ENCODE assay signal across 23 cellular contexts in genomic region chr10:92303096-92303495, GRCh38. TPM values are rescaled to one million over a fixed set of nuclear protein-coding genes. Genes with fewer than 3 reads are reported as not detected.
DNase-seq lines count a peak whose midpoint lies in the region; ATAC-seq and TF ChIP-seq lines count a peak whose summit lies in the region.
"Had no signal": no experiment of that assay in that cellular context is flagged by ENCODE, and none has a peak within 500 bp of the region (broad histone marks: within the 10 kb centered on the region; RNA-seq: fewer than 3 reads in every experiment).

No MANE protein-coding gene starts in this region.

- H3K9me2 ChIP-seq in MM.1S (replicated peaks; ENCODE audit: insufficient read depth, low read length), result no peaks in the 10 kb centered on the region

- no peak overlapping the region for H2AFZ ChIP-seq in MM.1S (ENCODE audit: low read length)

- intact Hi-C loops in left cardiac atrium (cut with DNase I), result no loop called here

- H3K27me3 Mint-ChIP-seq in central memory CD8-positive, alpha-beta T cell, result no peaks in the 10 kb centered on the region
- no peaks in the 10 kb centered on the region for H3K27me3 Mint-ChIP-seq in stimulated activated naive CD8-positive, alpha-beta T cell treated with anti-CD3 and anti-CD28 coated beads, Interleukin-15, amount 100 ng/mL, for 72 hours
- H3K27me3 Mint-ChIP-seq: natural killer cell treated with Interleukin-12 subunit alpha and Interleukin-12 subunit beta and Interleukin-15 and Interleukin-18, amount 100 ng/mL, for 72 hours; type B pancreatic cell had no signal

- ATAC-seq in activated naive CD4-positive, alpha-beta T cell treated with anti-CD3 and anti-CD28 coated beads, Interleukin-2, amount 50 U/mL, for 72 hours, result peak; percentile 59 to 87
- no peak for ATAC-seq in central memory CD8-positive, alpha-beta T cell (replicated peaks; ENCODE audit: extremely low read depth, poor library complexity, severe bottlenecking)
- peak; percentile 55 for ATAC-seq in stimulated activated naive CD8-positive, alpha-beta T cell treated with anti-CD3 and anti-CD28 coated beads, Interleukin-15, amount 100 ng/mL, for 72 hours
- ATAC-seq in GM21360 (IDR thresholded peaks at IDR 0.05; ENCODE audit: unreplicated experiment) (no peak), left cardiac atrium (no peak)
- ATAC-seq: gastroesophageal sphincter; left colon; natural killer cell treated with Interleukin-12 subunit alpha and Interleukin-12 subunit beta and Interleukin-15 and Interleukin-18, amount 100 ng/mL, for 72 hours; psoas muscle had no signal

- no peak for TF ChIP-seq CTCF in MM.1S (IDR thresholded peaks at IDR 0.05; ENCODE audit: low read length)

- no peak for DNase-seq in activated naive CD4-positive, alpha-beta T cell treated with anti-CD3 and anti-CD28 coated beads, Interleukin-2, amount 50 U/mL, for 72 hours (ENCODE audit: low spot score in 2 of 2)
- DNase-seq in activated naive CD4-positive, alpha-beta T cell (lab: John Stamatoyannopoulos, UW), result no peak
- no peak for DNase-seq in MM.1S
- DNase-seq in central memory CD8-positive, alpha-beta T cell (ENCODE audit: low spot score in 2 of 2), result no peak
- no peak for DNase-seq in stimulated activated naive CD8-positive, alpha-beta T cell treated with anti-CD3 and anti-CD28 coated beads, Interleukin-15, amount 100 ng/mL, for 72 hours
- no peak for DNase-seq in left cardiac atrium
- DNase-seq: activated naive CD4-positive, alpha-beta T cell treated with anti-CD3 and anti-CD28 coated beads, Interleukin-2, amount 50 U/mL, for 16 hours; immature natural killer cell; left colon; NCI-H1092 treated with DMSO at 0.1 percent for 48 hours; NCI-H187; occipital lobe; psoas muscle; stimulated activated CD4-positive, alpha-beta T cell treated with anti-CD3 and anti-CD28 coated beads, Interleukin-4, amount 100 ng/mL, for 1 hour; T1000 had no signal

- H4K20me1 ChIP-seq in MM.1S (ENCODE audit: insufficient read depth, low read length), result peaks cover 6% of the 10 kb centered on the region

- H3K27ac ChIP-seq in MM.1S (ENCODE audit: low read length), result no peak overlapping the region
- H3K27ac ChIP-seq: ascending aorta, C4-2B, gastroesophageal sphincter, psoas muscle, RWPE1, SJSA1 had no signal

- H3K4me1 ChIP-seq in MM.1S (ENCODE audit: low read length), result peaks cover 9% of the 10 kb centered on the region; the same call in 1 of the 2 replicates
- H3K4me1 ChIP-seq: ascending aorta, SJSA1 had no signal

- H3K79me2 ChIP-seq in MM.1S (ENCODE audit: low read length), result peaks cover 96% of the 10 kb centered on the region

- H3K4me3 ChIP-seq in MM.1S (ENCODE audit: low read length), result no peak overlapping the region
- H3K4me3 ChIP-seq: ascending aorta, gastroesophageal sphincter, psoas muscle, SJSA1 had no signal

- H3K36me3 ChIP-seq in MM.1S (replicated peaks; ENCODE audit: insufficient read depth, low read length), result no peaks in the 10 kb centered on the region

- no peaks in the 10 kb centered on the region for H3K9me3 Mint-ChIP-seq in activated naive CD4-positive, alpha-beta T cell treated with anti-CD3 and anti-CD28 coated beads, Interleukin-2, amount 50 U/mL, for 72 hours
- no peaks in the 10 kb centered on the region for H3K9me3 Mint-ChIP-seq in central memory CD8-positive, alpha-beta T cell
- no peaks in the 10 kb centered on the region for H3K9me3 Mint-ChIP-seq in stimulated activated naive CD8-positive, alpha-beta T cell treated with anti-CD3 and anti-CD28 coated beads, Interleukin-15, amount 100 ng/mL, for 72 hours
- H3K9me3 Mint-ChIP-seq: immature natural killer cell; natural killer cell treated with Interleukin-12 subunit alpha and Interleukin-12 subunit beta and Interleukin-15 and Interleukin-18, amount 100 ng/mL, for 72 hours; type B pancreatic cell had no signal

- H3K4me1 Mint-ChIP-seq in central memory CD8-positive, alpha-beta T cell, result peaks cover 59% of the 10 kb centered on the region
- H3K4me1 Mint-ChIP-seq in stimulated activated naive CD8-positive, alpha-beta T cell treated with anti-CD3 and anti-CD28 coated beads, Interleukin-15, amount 100 ng/mL, for 72 hours, result peaks cover 46% of the 10 kb centered on the region

- no peaks in the 10 kb centered on the region for H3K9me3 ChIP-seq in MM.1S (replicated peaks; ENCODE audit: insufficient read depth, low read length)
- H3K9me3 ChIP-seq: ascending aorta, gastroesophageal sphincter, psoas muscle, SJSA1 had no signal

- H3F3A ChIP-seq in MM.1S (ENCODE audit: insufficient read depth, low read length), result no peaks in the 10 kb centered on the region

- no peak overlapping the region for H3K9ac ChIP-seq in MM.1S (ENCODE audit: low read length)

- no peaks in the 10 kb centered on the region for H3K27me3 ChIP-seq in MM.1S (replicated peaks; ENCODE audit: insufficient read depth, low read length)
- H3K27me3 ChIP-seq: ascending aorta, gastroesophageal sphincter, SJSA1 had no signal

- peak overlapping the region; percentile 6; the same call in 1 of the 2 replicates for H3K4me2 ChIP-seq in MM.1S (ENCODE audit: low read depth, low read length)

- peak overlapping the region in 1 of 2 donors; percentile 9 for H3K27ac Mint-ChIP-seq in activated naive CD4-positive, alpha-beta T cell treated with anti-CD3 and anti-CD28 coated beads, Interleukin-2, amount 50 U/mL, for 72 hours
- peak overlapping the region; percentile 35 for H3K27ac Mint-ChIP-seq in central memory CD8-positive, alpha-beta T cell (ENCODE audit: low read depth)
- H3K27ac Mint-ChIP-seq in stimulated activated naive CD8-positive, alpha-beta T cell treated with anti-CD3 and anti-CD28 coated beads, Interleukin-15, amount 100 ng/mL, for 72 hours, result peak overlapping the region in 1 of 2 donors; percentile 44
- H3K27ac Mint-ChIP-seq: natural killer cell treated with Interleukin-12 subunit alpha and Interleukin-12 subunit beta and Interleukin-15 and Interleukin-18, amount 100 ng/mL, for 72 hours had no signal

- H3K36me3 Mint-ChIP-seq in activated naive CD4-positive, alpha-beta T cell treated with anti-CD3 and anti-CD28 coated beads, Interleukin-2, amount 50 U/mL, for 72 hours, result no peaks in the 10 kb centered on the region
- H3K36me3 Mint-ChIP-seq in central memory CD8-positive, alpha-beta T cell (ENCODE audit: insufficient read depth), result peaks cover 19% of the 10 kb centered on the region

- no peak overlapping the region for H3K4me3 Mint-ChIP-seq in central memory CD8-positive, alpha-beta T cell
- H3K4me3 Mint-ChIP-seq in stimulated activated naive CD8-positive, alpha-beta T cell treated with anti-CD3 and anti-CD28 coated beads, Interleukin-15, amount 100 ng/mL, for 72 hours, result peak overlapping the region in 1 of 2 donors; percentile 7
- H3K4me3 Mint-ChIP-seq: natural killer cell treated with Interleukin-12 subunit alpha and Interleukin-12 subunit beta and Interleukin-15 and Interleukin-18, amount 100 ng/mL, for 72 hours; type B pancreatic cell had no signal

RNA-seq across cellular contexts. Expression of gene MARCHF5, which starts 12.1 kb away (rescaled TPM):
- total RNA-seq in activated naive CD4-positive, alpha-beta T cell treated with anti-CD3 and anti-CD28 coated beads, Interleukin-2, amount 50 U/mL, for 72 hours, result 10 to 100 TPM; 26.8 to 35.8 TPM
- 10 to 100 TPM; 27.6 to 34.3 TPM for total RNA-seq in left cardiac atrium

RNA-seq across cellular contexts. Expression of gene CPEB3, which starts 12.2 kb away (rescaled TPM):
- total RNA-seq in activated naive CD4-positive, alpha-beta T cell treated with anti-CD3 and anti-CD28 coated beads, Interleukin-2, amount 50 U/mL, for 72 hours, result 1 to 10 TPM; 1.9 to 4.0 TPM
- total RNA-seq in left cardiac atrium, result 10 to 100 TPM in 1 of 2 donors, 1 to 10 TPM in 1; 7.4 to 11.4 TPM

Comparison
In these comparisons a context has a peak if more than half of its experiments do, and no peak if none do; other contexts are left out.
1. ATAC-seq: peak in activated naive CD4-positive, alpha-beta T cell treated with anti-CD3 and anti-CD28 coated beads, Interleukin-2, amount 50 U/mL, for 72 hours (2 of 2) and stimulated activated naive CD8-positive, alpha-beta T cell treated with anti-CD3 and anti-CD28 coated beads, Interleukin-15, amount 100 ng/mL, for 72 hours (single experiment); none in central memory CD8-positive, alpha-beta T cell (single experiment), GM21360 (single experiment) and left cardiac atrium (0 of 2).